ENCODE assay signal across 11 cellular contexts in genomic region chr11:74672332-74672955, GRCh38. TPM values are rescaled to one million over a fixed set of nuclear protein-coding genes. Genes with fewer than 3 reads are reported as not detected.
DNase-seq lines count a peak whose midpoint lies in the region; ATAC-seq and TF ChIP-seq lines count a peak whose summit lies in the region.
"Had no signal": no experiment of that assay in that cellular context is flagged by ENCODE, and none has a peak within 500 bp of the region (broad histone marks: within the 10 kb centered on the region; RNA-seq: fewer than 3 reads in every experiment).

No MANE protein-coding gene starts in this region.

- peaks cover 10% of the 10 kb centered on the region for H3K27me3 Mint-ChIP-seq in endothelial cell (ENCODE audit: unreplicated experiment)
- no peaks in the 10 kb centered on the region for H3K27me3 Mint-ChIP-seq in activated T-cell treated with anti-CD3 and anti-CD28 coated beads, Interleukin-2, amount 50 U/mL, for 4 hours (ENCODE audit: low read depth)
- H3K27me3 Mint-ChIP-seq: IgD-negative memory B cell, memory B cell had no signal

- H3K27ac ChIP-seq in heart right ventricle = peak overlapping the region in 9 of 10 donors; percentile 6 to 87 (median 77)

- no peaks in the 10 kb centered on the region for H3K36me3 Mint-ChIP-seq in endothelial cell (ENCODE audit: low read depth, unreplicated experiment)
- H3K36me3 Mint-ChIP-seq in activated T-cell treated with anti-CD3 and anti-CD28 coated beads, Interleukin-2, amount 50 U/mL, for 4 hours (ENCODE audit: insufficient read depth) = no peaks in the 10 kb centered on the region
- H3K36me3 Mint-ChIP-seq: IgD-negative memory B cell, memory B cell had no signal

- TF ChIP-seq CTCF in heart right ventricle (IDR thresholded peaks at IDR 0.05) = no peak
- TF ChIP-seq CTCF in endothelial cell (IDR thresholded peaks at IDR 0.05; ENCODE audit: unreplicated experiment) = no peak

- peaks cover 4 to 19% (median 13%) of the 10 kb centered on the region in 9 donors for H3K4me1 ChIP-seq in heart right ventricle

- intact Hi-C loops in heart right ventricle (cut with DNase I) = no loop called here
- intact Hi-C loops in cardiac septum (cut with DNase I) = no loop called here
- intact Hi-C loops in head of caudate nucleus (cut with DNase I) = no loop called here

- no peaks in the 10 kb centered on the region for H3K27me3 ChIP-seq in heart right ventricle

- no peak overlapping the region for H3K4me3 ChIP-seq in heart right ventricle
- H3K4me3 ChIP-seq: skin epidermis had no signal

- peak in 4 of 8 donors; percentile 2 to 32 (median 3) for ATAC-seq in heart right ventricle
- ATAC-seq in activated T-cell treated with anti-CD3 and anti-CD28 coated beads, Interleukin-2, amount 50 U/mL, for 4 hours = no peak
- no peak for ATAC-seq in HG02938 (IDR thresholded peaks at IDR 0.05; ENCODE audit: unreplicated experiment)

- no peaks in the 10 kb centered on the region for H3K9me3 Mint-ChIP-seq in endothelial cell (ENCODE audit: unreplicated experiment)
- no peaks in the 10 kb centered on the region for H3K9me3 Mint-ChIP-seq in activated T-cell treated with anti-CD3 and anti-CD28 coated beads, Interleukin-2, amount 50 U/mL, for 4 hours
- H3K9me3 Mint-ChIP-seq: IgD-negative memory B cell, memory B cell had no signal

- peak overlapping the region; percentile 62 for H3K4me3 Mint-ChIP-seq in endothelial cell (ENCODE audit: unreplicated experiment)
- H3K4me3 Mint-ChIP-seq in activated T-cell treated with anti-CD3 and anti-CD28 coated beads, Interleukin-2, amount 50 U/mL, for 4 hours = no peak overlapping the region
- H3K4me3 Mint-ChIP-seq: IgD-negative memory B cell, memory B cell had no signal

- WGBS in heart right ventricle, 2 donors = 75 to 82% methylated on average over 4 of the region's 4 CpGs

- peaks cover 2% of the 10 kb centered on the region for H3K4me1 Mint-ChIP-seq in endothelial cell (ENCODE audit: unreplicated experiment)
- no peaks in the 10 kb centered on the region for H3K4me1 Mint-ChIP-seq in activated T-cell treated with anti-CD3 and anti-CD28 coated beads, Interleukin-2, amount 50 U/mL, for 4 hours (ENCODE audit: low read depth)

- no peak for DNase-seq in heart right ventricle
- DNase-seq in cardiac septum (ENCODE audit: low spot score) = no peak
- no peak for DNase-seq in endothelial cell (ENCODE audit: low spot score)
- DNase-seq in myocyte (ENCODE audit: low read depth) = peak; percentile 13
- DNase-seq in head of caudate nucleus = no peak
- no peak for DNase-seq in HK-2 (ENCODE audit: unreplicated experiment)
- no peak for DNase-seq in activated T-cell treated with anti-CD3 and anti-CD28 coated beads, Interleukin-2, amount 50 U/mL, for 4 hours

- H3K36me3 ChIP-seq in heart right ventricle = no peaks in the 10 kb centered on the region

- peaks cover 0 to 4% (median 0%) of the 10 kb centered on the region in 11 donors for H3K9me3 ChIP-seq in heart right ventricle

- no peak overlapping the region for H3K27ac Mint-ChIP-seq in endothelial cell (ENCODE audit: unreplicated experiment)
- H3K27ac Mint-ChIP-seq: memory B cell had no signal

RNA-seq across cellular contexts. Expression of gene CHRDL2, which starts 58.8 kb away (rescaled TPM):
- total RNA-seq in heart right ventricle = 10 to 100 TPM in 3 of 10 donors, 1 to 10 TPM in 6, under 1 TPM in 1; 1.00 to 19.7 (median 6.7) TPM
- polyA plus RNA-seq in heart right ventricle = 1 to 10 TPM; 4.0 to 8.4 TPM
- 4.9 TPM for total RNA-seq in cardiac septum
- total RNA-seq in endothelial cell (ENCODE audit: unreplicated experiment) = 0.21 TPM
- total RNA-seq in myocyte = not detected in 2 replicates
- not detected for polyA plus RNA-seq in myocyte (2012)
- total RNA-seq in activated T-cell treated with anti-CD3 and anti-CD28 coated beads, Interleukin-2, amount 50 U/mL, for 4 hours = not detected
- polyA plus RNA-seq: IgD-negative memory B cell had no signal
